ENCODE assay signal across 1 cellular context in the genomic region with DNA sequence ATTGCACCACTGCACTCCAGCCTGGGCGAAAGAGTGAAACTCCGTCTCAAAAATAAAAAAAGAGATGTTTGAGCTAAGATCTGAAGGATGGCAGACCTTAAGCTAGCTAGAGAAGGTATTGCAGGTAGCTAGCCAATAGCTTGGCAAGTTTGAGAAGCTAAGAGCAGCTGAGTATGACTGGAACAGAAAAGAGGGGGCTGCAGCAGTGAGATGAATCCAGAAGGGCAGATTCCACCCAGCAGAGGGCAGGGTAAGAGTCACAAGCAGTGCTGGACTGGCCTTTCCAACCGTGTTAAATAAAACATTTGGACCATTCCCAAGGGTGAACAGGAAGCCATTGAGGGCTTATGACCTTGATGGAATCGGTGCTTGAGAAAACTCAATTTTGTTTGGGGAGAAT.
TF ChIP-seq lines count a peak whose summit lies in the region.

No MANE protein-coding gene starts in this region.

TF ChIP-seq in K562, 482 proteins besides CTCF, POLR2A, EP300 and RAD21:
- TF ChIP-seq ZFP1 (CRISPR knock-in tag; IDR thresholded peaks at IDR 0.05) (no peak), NCOR1 (IDR thresholded peaks at IDR 0.05) (no peak), ILK (tag; IDR thresholded peaks at IDR 0.05; ENCODE audit: borderline replicate concordance, low read depth) (no peak), CBX2 (IDR thresholded peaks at IDR 0.05; ENCODE audit: insufficient read depth, low read length, poor library complexity, severe bottlenecking) (no peak), CTBP1 (IDR thresholded peaks at IDR 0.05; ENCODE audit: borderline replicate concordance) (0 out of 2 replicates have a peak, but pooled peaks have one; percentile 31), NFIC (IDR thresholded peaks at IDR 0.05) (peak; percentile 41; the same call in 1 of the 2 replicates), SRSF3 (IDR thresholded peaks at IDR 0.05; ENCODE audit: insufficient read depth, low read length) (no peak), POLR2AphosphoS5 (IDR thresholded peaks at IDR 0.05; ENCODE audit: control insufficient read depth, insufficient read depth, low read depth, low read length) (peak; percentile 21; the same call in 1 of the 2 replicates), TEAD2 (tag; IDR thresholded peaks at IDR 0.05) (peak; percentile 96), TEAD1 (CRISPR knock-in tag; IDR thresholded peaks at IDR 0.05) (peak; percentile 96 to 99), TEAD4 (IDR thresholded peaks at IDR 0.05; ENCODE audit: low read length) (peak; percentile 93), TEAD4 (CRISPR knock-in tag; IDR thresholded peaks at IDR 0.05; ENCODE audit: borderline replicate concordance) (peak; percentile 95)
- TF ChIP-seq, protein P1, sequence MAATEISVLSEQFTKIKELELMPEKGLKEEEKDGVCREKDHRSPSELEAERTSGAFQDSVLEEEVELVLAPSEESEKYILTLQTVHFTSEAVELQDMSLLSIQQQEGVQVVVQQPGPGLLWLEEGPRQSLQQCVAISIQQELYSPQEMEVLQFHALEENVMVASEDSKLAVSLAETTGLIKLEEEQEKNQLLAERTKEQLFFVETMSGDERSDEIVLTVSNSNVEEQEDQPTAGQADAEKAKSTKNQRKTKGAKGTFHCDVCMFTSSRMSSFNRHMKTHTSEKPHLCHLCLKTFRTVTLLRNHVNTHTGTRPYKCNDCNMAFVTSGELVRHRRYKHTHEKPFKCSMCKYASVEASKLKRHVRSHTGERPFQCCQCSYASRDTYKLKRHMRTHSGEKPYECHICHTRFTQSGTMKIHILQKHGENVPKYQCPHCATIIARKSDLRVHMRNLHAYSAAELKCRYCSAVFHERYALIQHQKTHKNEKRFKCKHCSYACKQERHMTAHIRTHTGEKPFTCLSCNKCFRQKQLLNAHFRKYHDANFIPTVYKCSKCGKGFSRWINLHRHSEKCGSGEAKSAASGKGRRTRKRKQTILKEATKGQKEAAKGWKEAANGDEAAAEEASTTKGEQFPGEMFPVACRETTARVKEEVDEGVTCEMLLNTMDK (IDR thresholded peaks at IDR 0.05; ENCODE audit: borderline replicate concordance, insufficient read depth, low read depth, low read length, poor library complexity, severe bottlenecking): peak; percentile 68
TF ChIP-seq in K562: peak in this region for 7.
